In the genomic region with DNA sequence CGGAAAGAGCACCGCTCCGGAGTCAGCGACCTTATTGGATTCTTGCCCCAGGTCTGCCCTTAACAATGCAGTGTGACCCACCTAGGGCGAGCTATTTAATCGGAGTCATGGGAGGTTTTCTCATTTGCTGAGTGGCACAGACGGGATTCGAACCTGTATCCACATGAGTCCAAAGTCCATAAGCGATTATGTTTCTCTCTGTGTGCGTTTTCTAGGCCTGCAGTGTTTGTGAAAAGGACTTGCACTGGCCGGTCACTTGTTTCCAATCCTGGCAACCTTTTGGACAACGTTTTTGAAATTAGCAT, we compare ENCODE assay signal across 10 cellular contexts. TPM values are rescaled to one million over a fixed set of nuclear protein-coding genes. Genes with fewer than 3 reads are reported as not detected.
DNase-seq lines count a peak whose midpoint lies in the region; ATAC-seq and TF ChIP-seq lines count a peak whose summit lies in the region.
"Had no signal": no experiment of that assay in that cellular context is flagged by ENCODE, and none has a peak within 500 bp of the region (broad histone marks: within the 10 kb centered on the region; RNA-seq: fewer than 3 reads in every experiment).

No MANE protein-coding gene starts in this region.

- no peak overlapping the region for H3K4me3 Mint-ChIP-seq in CD8-positive, alpha-beta T cell

- no peak overlapping the region for H3K4me3 ChIP-seq in CD8-positive, alpha-beta T cell (ENCODE audit: low read depth, low read length)
- H3K4me3 ChIP-seq in ectodermal cell (ENCODE audit: insufficient read depth, low read depth, low read length) (peak overlapping the region; percentile 85), neuronal stem cell (ENCODE audit: low read length in 2 of 2) (peak overlapping the region; percentile 93 to 99)

- peak overlapping the region; percentile 53 for H2BK120ac ChIP-seq in neuronal stem cell (ENCODE audit: low read depth, low read length)

- H3K9me3 Mint-ChIP-seq in CD8-positive, alpha-beta T cell = no peaks in the 10 kb centered on the region

- no peaks in the 10 kb centered on the region for H3K9me3 ChIP-seq in CD8-positive, alpha-beta T cell (ENCODE audit: low read length)
- no peaks in the 10 kb centered on the region for H3K9me3 ChIP-seq in ectodermal cell (ENCODE audit: control insufficient read depth, low read length)
- no peaks in the 10 kb centered on the region for H3K9me3 ChIP-seq in neuronal stem cell (replicated peaks in 1 of 2; ENCODE audit: control insufficient read depth in 2 of 2, insufficient read depth in 1 of 2, low read depth in 1 of 2, low read length in 2 of 2)

- WGBS in ectodermal cell, 2 experiments = 15 to 16% methylated on average over 12 of the region's 12 CpGs
- WGBS in neuronal stem cell (ENCODE audit: extremely low coverage in 2 of 2, insufficient read length in 2 of 2, insufficient replicate concordance in 1 of 2), 2 donors = no CpG with 5 or more reads among the region's 12 CpGs

- peaks cover 13% of the 10 kb centered on the region for H3K4me1 ChIP-seq in CD8-positive, alpha-beta T cell (ENCODE audit: insufficient read depth, low read length)
- peaks cover 15% of the 10 kb centered on the region for H3K4me1 ChIP-seq in ectodermal cell (ENCODE audit: control insufficient read depth, insufficient read depth, low read length)
- peaks cover 9 to 11% of the 10 kb centered on the region in 2 donors for H3K4me1 ChIP-seq in neuronal stem cell (ENCODE audit: control insufficient read depth in 2 of 2, insufficient read depth in 1 of 2, low read depth in 1 of 2, low read length in 2 of 2)

- H3K27ac ChIP-seq in CD8-positive, alpha-beta T cell (ENCODE audit: low read depth, low read length) = no peak overlapping the region
- H3K27ac ChIP-seq in ectodermal cell (ENCODE audit: insufficient read depth, low read depth, low read length, poor library complexity, severe bottlenecking) (peak overlapping the region; percentile 90), neuronal stem cell (replicated peaks; ENCODE audit: low read length) (peak overlapping the region; percentile 81)

- H2BK5ac ChIP-seq in neuronal stem cell (ENCODE audit: low read length) = peak overlapping the region; percentile 82

- H3K4me2 ChIP-seq in neuronal stem cell (ENCODE audit: insufficient read depth, low read length, poor library complexity, severe bottlenecking) = peak overlapping the region; percentile 59

- TF ChIP-seq CTCF in CD8-positive, alpha-beta T cell (IDR thresholded peaks at IDR 0.05) = no peak

- H3K4ac ChIP-seq in neuronal stem cell (ENCODE audit: low read length) = no peak overlapping the region

- intact Hi-C loops in CD8-positive, alpha-beta T cell (cut with DNase I, micrococcal nuclease) = loop anchor here (2.0 to 10.0 kb wide), 3 partner anchors 141 to 198 kb away; partner anchors contain the start of genes BTBD1 (in 2 of the 2) and C15orf40 (in 1 of the 2)

- no peak for ATAC-seq in CD8-positive, alpha-beta T cell
- ATAC-seq in GM21529 (IDR thresholded peaks at IDR 0.05; ENCODE audit: unreplicated experiment) = no peak
- ATAC-seq in stimulated activated naive CD8-positive, alpha-beta T cell treated with anti-CD3 and anti-CD28 coated beads, Interleukin-15, Interleukin-2, amounts not matched to agents 100 U/mL and 50 U/mL, for 24 hours = no peak

- peak overlapping the region; percentile 89 for H3K9ac ChIP-seq in neuronal stem cell (ENCODE audit: low read depth, low read length, poor library complexity)

- peaks cover 16% of the 10 kb centered on the region for H3K27me3 ChIP-seq in CD8-positive, alpha-beta T cell (ENCODE audit: insufficient read depth, low read length)
- no peaks in the 10 kb centered on the region for H3K27me3 ChIP-seq in ectodermal cell (ENCODE audit: control insufficient read depth, insufficient read depth, low read length, poor library complexity, severe bottlenecking)
- H3K27me3 ChIP-seq in neuronal stem cell (ENCODE audit: control insufficient read depth in 3 of 3, insufficient read depth in 3 of 3, low read depth in 1 of 3, low read length in 3 of 3) = no peaks in the 10 kb centered on the region

- H3K36me3 ChIP-seq in CD8-positive, alpha-beta T cell (ENCODE audit: insufficient read depth, low read length) = no peaks in the 10 kb centered on the region
- no peaks in the 10 kb centered on the region for H3K36me3 ChIP-seq in ectodermal cell (ENCODE audit: control insufficient read depth, insufficient read depth, low read length)
- peaks cover 0 to 16% of the 10 kb centered on the region in 2 donors for H3K36me3 ChIP-seq in neuronal stem cell (replicated peaks in 1 of 2; ENCODE audit: control insufficient read depth in 2 of 2, insufficient read depth in 2 of 2, low read length in 2 of 2)

- POLR2A ChIA-PET in CD8-positive, alpha-beta T cell (lab: Charles Lee) = interaction anchor here (1.0 kb wide), 1 partner anchor 196 kb away, joined by 3 read pairs; no protein-coding TSS in a partner anchor

- peaks cover 7% of the 10 kb centered on the region for H3K27me3 Mint-ChIP-seq in CD8-positive, alpha-beta T cell (ENCODE audit: low read depth)

- H3K4me1 Mint-ChIP-seq in CD8-positive, alpha-beta T cell (ENCODE audit: low read depth) = peaks cover 16% of the 10 kb centered on the region

- no peak overlapping the region for H2BK12ac ChIP-seq in neuronal stem cell (ENCODE audit: low read length)

- peaks cover 2% of the 10 kb centered on the region for H3K79me1 ChIP-seq in neuronal stem cell (ENCODE audit: low read depth, low read length)

- peaks cover 4% of the 10 kb centered on the region for H3K36me3 Mint-ChIP-seq in CD8-positive, alpha-beta T cell
- H3K36me3 Mint-ChIP-seq: brain had no signal

- DNase-seq in CD8-positive, alpha-beta T cell = no peak
- peak; percentile 34 for DNase-seq in LHCN-M2 (ENCODE audit: low read depth)
- no peak for DNase-seq in neuronal stem cell (ENCODE audit: low spot score)
- DNase-seq in SK-N-DZ (ENCODE audit: low spot score) = no peak
- DNase-seq in stimulated activated naive CD8-positive, alpha-beta T cell treated with anti-CD3 and anti-CD28 coated beads, Interleukin-15, Interleukin-2, amounts not matched to agents 100 U/mL and 50 U/mL, for 24 hours = no peak
- no peak for DNase-seq in retina
- DNase-seq: NCI-H2081 treated with DMSO at 0.1 percent for 48 hours had no signal

- no peak overlapping the region for H3K14ac ChIP-seq in neuronal stem cell (ENCODE audit: low read length)

- peak overlapping the region; percentile 24 for H3K27ac Mint-ChIP-seq in CD8-positive, alpha-beta T cell
- H3K27ac Mint-ChIP-seq: brain had no signal

- H3K18ac ChIP-seq in neuronal stem cell (ENCODE audit: low read length) = peak overlapping the region; percentile 97

- no peak overlapping the region for H4K91ac ChIP-seq in neuronal stem cell (ENCODE audit: low read depth, low read length, poor library complexity)

- H2AFZ ChIP-seq in neuronal stem cell (ENCODE audit: low read length) = peak overlapping the region; percentile 99

- peak overlapping the region; percentile 98 for H4K8ac ChIP-seq in neuronal stem cell (ENCODE audit: low read depth, low read length)

- H2AK5ac ChIP-seq in neuronal stem cell (ENCODE audit: low read depth, low read length) = no peak overlapping the region

- H2BK15ac ChIP-seq in neuronal stem cell (ENCODE audit: low read length) = no peak overlapping the region

- H3K23ac ChIP-seq in neuronal stem cell (ENCODE audit: low read depth, low read length, poor library complexity) = peak overlapping the region; percentile 98

- CTCF ChIA-PET in CD8-positive, alpha-beta T cell (lab: Charles Lee) = interaction anchor here (2.3 kb wide), 1 partner anchor 40 kb away, joined by 5 read pairs; no protein-coding TSS in a partner anchor

RNA-seq across cellular contexts. Expression of gene HDGFL3, which starts 0.7 kb away (rescaled TPM):
- total RNA-seq in CD8-positive, alpha-beta T cell = 10 to 100 TPM; 12.7 to 15.5 TPM
- total RNA-seq in LHCN-M2 (2014; rRNA removed) = 53.1 and 55.3 TPM in 2 replicates
- polyA plus RNA-seq in LHCN-M2 (2012) = 37.2 TPM
- polyA plus RNA-seq in ectodermal cell (2013, experiment 1 of 4) = 108 TPM
- 84.3 TPM for polyA plus RNA-seq in ectodermal cell (2013, experiment 2 of 4)
- 67.6 TPM for polyA plus RNA-seq in ectodermal cell (2013, experiment 3 of 4)
- polyA plus RNA-seq in ectodermal cell (2013, experiment 4 of 4) = 70.0 TPM
- polyA plus RNA-seq in neuronal stem cell (2013, experiment 1 of 2) = 166 TPM
- 171 TPM for polyA plus RNA-seq in neuronal stem cell (2013, experiment 2 of 2)
- 64.2 and 89.8 TPM in 2 replicates for polyA plus RNA-seq in SK-N-DZ (2014; cell fraction: cytosol; rRNA removed)
- polyA plus RNA-seq in SK-N-DZ (2014; cell fraction: nucleus; rRNA removed) = 34.3 and 57.3 TPM in 2 replicates
